In genomic region chr12:39103552-39104165, GRCh38 we compare ENCODE assay signal across 9 cellular contexts.
DNase-seq lines count a peak whose midpoint lies in the region; ATAC-seq and TF ChIP-seq lines count a peak whose summit lies in the region.
"Had no signal": no experiment of that assay in that cellular context is flagged by ENCODE, and none has a peak within 500 bp of the region (broad histone marks: within the 10 kb centered on the region; RNA-seq: fewer than 3 reads in every experiment).

No MANE protein-coding gene starts in this region.

- peak; percentile 86 for TF ChIP-seq CTCF in epithelial cell of proximal tubule (conservative IDR thresholded peaks at IDR 0.05; ENCODE audit: low read depth, low read length)

- H3K27me3 ChIP-seq in SJCRH30, result no peaks in the 10 kb centered on the region

- DNase-seq in AML-193 (lab: John Stamatoyannopoulos, UW) (peak; percentile 18 to 53), M059J (ENCODE audit: low read depth) (peak; percentile 66), SJCRH30 (peak; percentile 31 to 83), epithelial cell of proximal tubule (ENCODE audit: low read depth) (peak; percentile 50), naive B cell (peak; percentile 25), amniotic stem cell (lab: John Stamatoyannopoulos, UW) (no peak)

- H3K27ac ChIP-seq in SJCRH30, result no peak overlapping the region

- H3K9me3 ChIP-seq in SJCRH30 (replicated peaks), result no peaks in the 10 kb centered on the region

- no peaks in the 10 kb centered on the region for H3K9me3 Mint-ChIP-seq in naive B cell
- H3K9me3 Mint-ChIP-seq: T-helper 1 cell treated with Interleukin-12 subunit alpha and Interleukin-12 subunit beta and Interleukin-4 antibody, amounts not matched to agents 30 μg/mL and 1 μg/mL, for 36 hours had no signal

- no peaks in the 10 kb centered on the region for H3K4me1 Mint-ChIP-seq in naive B cell

- no peaks in the 10 kb centered on the region for H3K4me1 ChIP-seq in SJCRH30

- H3K36me3 ChIP-seq in SJCRH30, result no peaks in the 10 kb centered on the region

- H3K27me3 Mint-ChIP-seq in naive B cell, result no peaks in the 10 kb centered on the region

- no peak overlapping the region for H3K27ac Mint-ChIP-seq in naive B cell
- H3K27ac Mint-ChIP-seq: T-helper 1 cell treated with Interleukin-12 subunit alpha and Interleukin-12 subunit beta and Interleukin-4 antibody, amounts not matched to agents 30 μg/mL and 1 μg/mL, for 36 hours had no signal

- H3K36me3 Mint-ChIP-seq in naive B cell, result no peaks in the 10 kb centered on the region

- H3K4me3 Mint-ChIP-seq in naive B cell, result no peak overlapping the region
- H3K4me3 Mint-ChIP-seq: T-helper 1 cell treated with Interleukin-12 subunit alpha and Interleukin-12 subunit beta and Interleukin-4 antibody, amounts not matched to agents 30 μg/mL and 1 μg/mL, for 36 hours had no signal

- H3K4me3 ChIP-seq in SJCRH30 (no peak overlapping the region), epithelial cell of proximal tubule (ENCODE audit: low read depth, low read length) (no peak overlapping the region)

- ATAC-seq in GM18498 (IDR thresholded peaks at IDR 0.05; ENCODE audit: unreplicated experiment), result peak; percentile 97
- peak; percentile 96 for ATAC-seq in HG02610 (IDR thresholded peaks at IDR 0.05; ENCODE audit: unreplicated experiment)
- ATAC-seq in naive B cell (ENCODE audit: low read depth in 2 of 2), result peak; percentile 32 to 51

Comparison
In these comparisons a context has a peak if more than half of its experiments do, and no peak if none do; other contexts are left out.
1. ATAC-seq: peak in every context shown above with its lines; median percentile 97 in GM18498; 96 in HG02610; 42 in naive B cell.